Comparison of ENCODE assay signal across 8 cellular contexts in genomic region chr3:50337175-50337861, GRCh38. TPM values are rescaled to one million over a fixed set of nuclear protein-coding genes. Genes with fewer than 3 reads are reported as not detected.
DNase-seq lines count a peak whose midpoint lies in the region; ATAC-seq and TF ChIP-seq lines count a peak whose summit lies in the region.

No MANE protein-coding gene starts in this region.

- no peaks in the 10 kb centered on the region for H3K36me3 ChIP-seq in right lobe of liver

- TF ChIP-seq POLR2A in right lobe of liver (IDR thresholded peaks at IDR 0.05) = peak; percentile 92

- no peaks in the 10 kb centered on the region for H3K9me3 ChIP-seq in right lobe of liver

- H3K4me3 ChIP-seq in right lobe of liver = peak overlapping the region; percentile 83 to 97 (median 95)

- H3K27me3 ChIP-seq in right lobe of liver = no peaks in the 10 kb centered on the region

- TF ChIP-seq CTCF in right lobe of liver (IDR thresholded peaks at IDR 0.05) = no peak

- ATAC-seq in GM19397 (IDR thresholded peaks at IDR 0.05; ENCODE audit: unreplicated experiment) = peak; percentile 74
- peak; percentile 68 for ATAC-seq in HG03565 (IDR thresholded peaks at IDR 0.05; ENCODE audit: unreplicated experiment)
- ATAC-seq in right lobe of liver = peak; percentile 84 to 93 (median 90)

- intact Hi-C loops in right lobe of liver (cut with DNase I) = no loop called here

- H3K4me1 ChIP-seq in right lobe of liver = peaks cover 0 to 22% (median 8%) of the 10 kb centered on the region in 4 donors

- DNase-seq in CD1c-positive myeloid dendritic cell (ENCODE audit: extremely low spot score) (peak; percentile 99), NCI-H748 treated with DMSO at 0.1 percent for 48 hours (lab: John Stamatoyannopoulos, UW) (peak; percentile 88), dermis blood vessel endothelial cell (peak; percentile 100), right lobe of liver (peak; percentile 100)
- peak; percentile 90 to 92 for DNase-seq in activated CD4-positive, alpha-beta T cell treated with anti-CD3 and anti-CD28 coated beads, Interleukin-2, amount 50 U/mL, for 4 hours
- peak; percentile 97 for DNase-seq in stimulated activated CD4-positive, alpha-beta T cell treated with anti-CD3 and anti-CD28 coated beads, Interleukin-4, amount 100 ng/mL, for 24 hours

- WGBS in right lobe of liver (ENCODE audit: insufficient coverage, low coverage, low lambda C conversion rate, missing lambda C conversion rate) = 0% methylated on average over 13 of the region's 79 CpGs

- H3K27ac ChIP-seq in right lobe of liver = peak overlapping the region; percentile 86 to 95 (median 93)

RNA-seq across cellular contexts. Expression of gene RASSF1, which starts 3.3 kb away (rescaled TPM):
- total RNA-seq in dermis blood vessel endothelial cell = 21.7 and 28.8 TPM in 2 replicates
- 10 to 100 TPM in 3 of 6 experiments, 1 to 10 TPM in 3; 5.2 to 17.8 (median 9.1) TPM for total RNA-seq in right lobe of liver

RNA-seq across cellular contexts. Expression of gene ZMYND10, which starts 8.2 kb away (rescaled TPM):
- total RNA-seq in dermis blood vessel endothelial cell (0.05 TPM in 1 of 2 replicates, not detected in the other), right lobe of liver (under 1 TPM; 0.25 to 0.70 (median 0.46) TPM)

RNA-seq across cellular contexts. Expression of gene TUSC2, which starts 9.3 kb away (rescaled TPM):
- total RNA-seq in dermis blood vessel endothelial cell (19.7 and 20.8 TPM in 2 replicates), right lobe of liver (10 to 100 TPM in 5 of 6 experiments, 1 to 10 TPM in 1; 9.7 to 36.9 (median 12.5) TPM)

RNA-seq across cellular contexts. Expression of gene NPRL2, which starts 13.3 kb away (rescaled TPM):
- total RNA-seq in dermis blood vessel endothelial cell (14.0 and 16.8 TPM in 2 replicates), right lobe of liver (10 to 100 TPM; 10.6 to 18.3 (median 14.4) TPM)

RNA-seq across cellular contexts. Expression of gene CYB561D2, which starts 13.3 kb away (rescaled TPM):
- total RNA-seq in dermis blood vessel endothelial cell (26.2 and 30.0 TPM in 2 replicates), right lobe of liver (10 to 100 TPM; 14.3 to 29.4 (median 20.7) TPM)

Comparison
In these comparisons a context has a peak if more than half of its experiments do, and no peak if none do; other contexts are left out.
1. Peak in every context shown above with its lines: DNase-seq, ATAC-seq, H3K4me3 ChIP-seq and H3K27ac ChIP-seq.